In the genomic region with DNA sequence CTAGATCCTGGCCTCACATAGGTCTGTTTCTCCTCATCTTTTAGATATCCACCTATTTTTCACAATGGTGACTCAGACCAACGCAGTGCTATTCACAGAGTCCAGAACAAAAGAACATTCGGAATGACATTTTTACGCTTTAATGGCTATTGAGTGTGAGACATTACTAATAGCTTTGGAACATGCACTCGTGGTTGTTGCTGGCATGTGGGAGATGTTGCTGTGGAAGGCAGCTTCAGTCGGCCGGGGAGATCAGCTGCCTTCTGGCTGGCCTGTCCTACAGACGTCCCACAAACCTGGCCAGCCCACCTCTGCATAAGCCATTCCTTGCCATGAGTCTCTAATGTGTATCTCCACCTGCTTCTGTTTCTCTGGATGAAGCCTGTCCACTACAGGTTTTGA, we compare ENCODE assay signal across 8 cellular contexts. TPM values are rescaled to one million over a fixed set of nuclear protein-coding genes. Genes with fewer than 3 reads are reported as not detected.
DNase-seq lines count a peak whose midpoint lies in the region; ATAC-seq and TF ChIP-seq lines count a peak whose summit lies in the region.

No MANE protein-coding gene starts in this region.

- no peak for TF ChIP-seq POLR2A in tibial nerve (IDR thresholded peaks at IDR 0.05)

- no peak for DNase-seq in activated naive CD4-positive, alpha-beta T cell treated with anti-CD3 and anti-CD28 coated beads, Interleukin-2, amount 10 ng/mL, durations not matched to agents 7 days and 5 days
- DNase-seq in activated naive CD4-positive, alpha-beta T cell (lab: John Stamatoyannopoulos, UW) = no peak
- DNase-seq in activated CD4-positive, alpha-beta memory T cell treated with anti-CD3 and anti-CD28 coated beads for 36 hours = no peak
- DNase-seq in iris pigment epithelial cell (ENCODE audit: low read depth) (peak; percentile 95), tibial nerve (ENCODE audit: low spot score in 2 of 2) (no peak), lower lobe of right lung (no peak), inferior parietal cortex (ENCODE audit: extremely low spot score) (no peak)

- no peaks in the 10 kb centered on the region for H3K27me3 Mint-ChIP-seq in activated naive CD4-positive, alpha-beta T cell treated with anti-CD3 and anti-CD28 coated beads, Interleukin-2, amount 10 ng/mL, durations not matched to agents 7 days and 5 days
- no peaks in the 10 kb centered on the region for H3K27me3 Mint-ChIP-seq in activated CD4-positive, alpha-beta memory T cell treated with anti-CD3 and anti-CD28 coated beads for 36 hours

- no peaks in the 10 kb centered on the region for H3K9me3 Mint-ChIP-seq in activated naive CD4-positive, alpha-beta T cell treated with anti-CD3 and anti-CD28 coated beads, Interleukin-2, amount 10 ng/mL, durations not matched to agents 7 days and 5 days
- H3K9me3 Mint-ChIP-seq in activated CD4-positive, alpha-beta memory T cell treated with anti-CD3 and anti-CD28 coated beads for 36 hours = no peaks in the 10 kb centered on the region

- no peaks in the 10 kb centered on the region for H3K9me3 ChIP-seq in tibial nerve
- no peaks in the 10 kb centered on the region for H3K9me3 ChIP-seq in lower lobe of right lung

- CTCF ChIA-PET in activated naive CD4-positive, alpha-beta T cell treated with anti-CD3 and anti-CD28 coated beads, Interleukin-2, amount 10 ng/mL, durations not matched to agents 7 days and 5 days (lab: Charles Lee) = interaction anchor here (0.7 to 2.2 kb wide), 4 partner anchors 72 to 146 kb away, joined by 3 to 7 read pairs (median 3); no protein-coding TSS in a partner anchor
- CTCF ChIA-PET in activated CD4-positive, alpha-beta memory T cell treated with anti-CD3 and anti-CD28 coated beads for 36 hours (lab: Charles Lee) = interaction anchor here (2.6 kb wide), 2 partner anchors 7 to 24 kb away, joined by 10 to 14 read pairs; no protein-coding TSS in a partner anchor

- intact Hi-C loops in activated CD4-positive, alpha-beta memory T cell treated with anti-CD3 and anti-CD28 coated beads for 36 hours (cut with micrococcal nuclease) = no loop called here
- intact Hi-C loops in lower lobe of right lung (cut with DNase I) = no loop called here

- no peak overlapping the region for H3K4me3 ChIP-seq in tibial nerve
- no peak overlapping the region for H3K4me3 ChIP-seq in lower lobe of right lung

- TF ChIP-seq CTCF in tibial nerve (IDR thresholded peaks at IDR 0.05) = no peak
- no peak for TF ChIP-seq CTCF in lower lobe of right lung (IDR thresholded peaks at IDR 0.05)

- H3K36me3 ChIP-seq in tibial nerve (no peaks in the 10 kb centered on the region), lower lobe of right lung (no peaks in the 10 kb centered on the region)

- H3K27me3 ChIP-seq in tibial nerve = peaks cover 0 to 18% of the 10 kb centered on the region in 2 donors
- peaks cover 4% of the 10 kb centered on the region for H3K27me3 ChIP-seq in lower lobe of right lung (ENCODE audit: low read depth)

- ATAC-seq in lower lobe of right lung = no peak
- ATAC-seq in GM21786 (IDR thresholded peaks at IDR 0.05; ENCODE audit: unreplicated experiment) = no peak

- no peak for TF ChIP-seq EP300 in tibial nerve (IDR thresholded peaks at IDR 0.05)

- POLR2A ChIA-PET in activated CD4-positive, alpha-beta memory T cell treated with anti-CD3 and anti-CD28 coated beads for 36 hours (lab: Charles Lee) = interaction anchor here (0.8 to 1.3 kb wide), 5 partner anchors 21 to 75 kb away, joined by 3 to 4 read pairs (median 3); no protein-coding TSS in a partner anchor

- peak overlapping the region; percentile 49 for H3K27ac Mint-ChIP-seq in activated naive CD4-positive, alpha-beta T cell treated with anti-CD3 and anti-CD28 coated beads, Interleukin-2, amount 10 ng/mL, durations not matched to agents 7 days and 5 days
- H3K27ac Mint-ChIP-seq in activated CD4-positive, alpha-beta memory T cell treated with anti-CD3 and anti-CD28 coated beads for 36 hours = peak overlapping the region; percentile 93

- peak overlapping the region in 3 of 4 donors; percentile 9 to 53 (median 37) for H3K27ac ChIP-seq in tibial nerve
- no peak overlapping the region for H3K27ac ChIP-seq in lower lobe of right lung

- peaks cover 49% of the 10 kb centered on the region for H3K36me3 Mint-ChIP-seq in activated naive CD4-positive, alpha-beta T cell treated with anti-CD3 and anti-CD28 coated beads, Interleukin-2, amount 10 ng/mL, durations not matched to agents 7 days and 5 days
- H3K36me3 Mint-ChIP-seq in activated CD4-positive, alpha-beta memory T cell treated with anti-CD3 and anti-CD28 coated beads for 36 hours = peaks cover 30% of the 10 kb centered on the region

- H3K4me1 Mint-ChIP-seq in activated naive CD4-positive, alpha-beta T cell treated with anti-CD3 and anti-CD28 coated beads, Interleukin-2, amount 10 ng/mL, durations not matched to agents 7 days and 5 days = peaks cover 80% of the 10 kb centered on the region
- peaks cover 70% of the 10 kb centered on the region for H3K4me1 Mint-ChIP-seq in activated CD4-positive, alpha-beta memory T cell treated with anti-CD3 and anti-CD28 coated beads for 36 hours (ENCODE audit: low read depth)

- peak overlapping the region; percentile 95 for H3K4me3 Mint-ChIP-seq in activated naive CD4-positive, alpha-beta T cell treated with anti-CD3 and anti-CD28 coated beads, Interleukin-2, amount 10 ng/mL, durations not matched to agents 7 days and 5 days
- H3K4me3 Mint-ChIP-seq in activated CD4-positive, alpha-beta memory T cell treated with anti-CD3 and anti-CD28 coated beads for 36 hours = peak overlapping the region; percentile 96

- 74 to 78% methylated on average over 7 of the region's 7 CpGs for WGBS in tibial nerve, 2 donors

- peaks cover 0 to 54% (median 32%) of the 10 kb centered on the region in 4 donors for H3K4me1 ChIP-seq in tibial nerve
- peaks cover 68% of the 10 kb centered on the region for H3K4me1 ChIP-seq in lower lobe of right lung

RNA-seq across cellular contexts. Expression of a gene that starts 3.4 kb away (rescaled TPM):
- 10 to 100 TPM; 38.9 to 40.4 TPM for total RNA-seq in activated CD4-positive, alpha-beta memory T cell treated with anti-CD3 and anti-CD28 coated beads for 36 hours
- total RNA-seq in tibial nerve = 1,000 to 10,000 TPM in 3 of 4 donors, 100 to 1,000 TPM in 1; 831 to 1,485 (median 1,405) TPM
- total RNA-seq in lower lobe of right lung = 90.6 TPM
